ENCODE assay signal across 31 cellular contexts in the genomic region with DNA sequence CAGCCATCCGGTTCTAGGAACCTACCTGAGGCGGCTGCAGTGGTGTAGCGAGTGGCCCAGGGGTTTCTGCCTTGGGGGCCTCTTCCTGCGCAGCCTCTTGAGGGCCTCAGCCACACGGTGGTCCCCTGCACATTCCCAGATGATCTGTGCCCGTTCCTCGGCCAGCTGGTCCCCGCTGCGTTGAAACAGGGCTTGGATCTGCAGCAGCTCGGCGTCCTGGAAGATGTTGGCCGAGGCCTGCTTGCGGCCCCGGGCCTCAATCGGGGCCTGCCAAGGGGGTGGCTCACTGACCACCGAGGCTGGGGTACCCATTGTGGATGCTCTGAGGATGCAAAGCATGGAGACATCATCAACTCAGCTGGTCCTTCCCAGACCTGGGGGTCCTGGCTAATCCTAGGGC.
"Had no signal": no experiment of that assay in that cellular context is flagged by ENCODE, and none has a peak within 500 bp of the region (broad histone marks: within the 10 kb centered on the region; RNA-seq: fewer than 3 reads in every experiment).

No MANE protein-coding gene starts in this region.

- H3K27me3 ChIP-seq: ovary, spleen, suprapubic skin, testis, tibial artery, transverse colon, upper lobe of right lung, uterus had no signal

- H3K4me2 ChIP-seq: smooth muscle cell had no signal

- H3K9me3 ChIP-seq: ovary, psoas muscle, spleen, suprapubic skin, testis, tibial artery, transverse colon, upper lobe of right lung, uterus had no signal

- H3K36me3 Mint-ChIP-seq: type B pancreatic cell had no signal

- H3K36me3 ChIP-seq: ovary, uterus had no signal

- H3K9me3 Mint-ChIP-seq: naive thymus-derived CD4-positive, alpha-beta T cell; natural killer cell treated with Interleukin-12 subunit alpha and Interleukin-12 subunit beta and Interleukin-15 and Interleukin-18, amount 100 ng/mL, for 72 hours; nephron progenitor cell; neural crest cell; stimulated activated memory B cell treated with anti-CD40 and anti-IgM and Interleukin-4, amounts not matched to agents 10 μg/mL and 1 μg/mL and 100 μg/mL, for 72 hours; stimulated activated naive CD8-positive, alpha-beta T cell treated with anti-CD3 and anti-CD28 coated beads, Interleukin-15, amount 100 ng/mL, for 72 hours; type B pancreatic cell had no signal

- H3K27me3 Mint-ChIP-seq: naive thymus-derived CD4-positive, alpha-beta T cell; natural killer cell treated with Interleukin-12 subunit alpha and Interleukin-12 subunit beta and Interleukin-15 and Interleukin-18, amount 100 ng/mL, for 72 hours; progenitor cell of endocrine pancreas; stimulated activated memory B cell treated with anti-CD40 and anti-IgM and Interleukin-4, amounts not matched to agents 10 μg/mL and 1 μg/mL and 100 μg/mL, for 72 hours; stimulated activated naive CD8-positive, alpha-beta T cell treated with anti-CD3 and anti-CD28 coated beads, Interleukin-15, amount 100 ng/mL, for 72 hours; type B pancreatic cell had no signal

- H3K79me2 ChIP-seq: parathyroid adenoma had no signal

- H3K4me1 ChIP-seq: parathyroid adenoma had no signal

- DNase-seq: naive thymus-derived CD4-positive, alpha-beta T cell; nephron progenitor cell; occipital lobe; ovary; psoas muscle; right cardiac atrium; spleen; stimulated activated CD4-positive, alpha-beta T cell treated with anti-CD3 and anti-CD28 coated beads, Interleukin-12 subunit alpha, Interleukin-12 subunit beta, amount 100 ng/mL, for 4 hours; stimulated activated CD4-positive, alpha-beta T cell treated with anti-CD3 and anti-CD28 coated beads, Interleukin-1b, Interleukin-23, amount 100 ng/mL, for 48 hours; stimulated activated CD4-positive, alpha-beta T cell treated with anti-CD3 and anti-CD28 coated beads, Interleukin-4, amount 100 ng/mL, for 1 hour; stimulated activated CD4-positive, alpha-beta T cell treated with anti-CD3 and anti-CD28 coated beads, Interleukin-4, amount 100 ng/mL, for 4 hours; stimulated activated CD8-positive, alpha-beta memory T cell treated with anti-CD3 and anti-CD28 coated beads, Interleukin-4, amount 100 ng/mL, for 48 hours; stimulated activated naive CD4-positive, alpha-beta T cell; stimulated activated naive CD8-positive, alpha-beta T cell treated with anti-CD3 and anti-CD28 coated beads, Interleukin-15, amount 100 ng/mL, for 72 hours; stimulated activated naive CD8-positive, alpha-beta T cell treated with anti-CD3 and anti-CD28 coated beads, Interleukin-15, Interleukin-2, amounts not matched to agents 100 U/mL and 50 U/mL, for 24 hours; substantia nigra; testis; tibial artery; transverse colon; upper lobe of right lung; uterus had no signal

- H3K27ac ChIP-seq: ovary, parathyroid adenoma, psoas muscle, spleen, suprapubic skin, testis, tibial artery, transverse colon, upper lobe of right lung, uterus had no signal

- H3K9ac ChIP-seq: parathyroid adenoma had no signal

- H3K4me1 Mint-ChIP-seq: neural crest cell had no signal

- H3K27ac Mint-ChIP-seq: nephron progenitor cell; progenitor cell of endocrine pancreas; stimulated activated memory B cell treated with anti-CD40 and anti-IgM and Interleukin-4, amounts not matched to agents 10 μg/mL and 1 μg/mL and 100 μg/mL, for 72 hours; stimulated activated naive CD8-positive, alpha-beta T cell treated with anti-CD3 and anti-CD28 coated beads, Interleukin-15, amount 100 ng/mL, for 72 hours had no signal

- H3K4me3 ChIP-seq: ovary, psoas muscle, skin epidermis, smooth muscle cell, spleen, suprapubic skin, testis, tibial artery, transverse colon, upper lobe of right lung, uterus had no signal

- H3K4me3 Mint-ChIP-seq: naive thymus-derived CD4-positive, alpha-beta T cell; natural killer cell treated with Interleukin-12 subunit alpha and Interleukin-12 subunit beta and Interleukin-15 and Interleukin-18, amount 100 ng/mL, for 72 hours; nephron progenitor cell; neural crest cell; stimulated activated memory B cell treated with anti-CD40 and anti-IgM and Interleukin-4, amounts not matched to agents 10 μg/mL and 1 μg/mL and 100 μg/mL, for 72 hours; stimulated activated naive CD8-positive, alpha-beta T cell treated with anti-CD3 and anti-CD28 coated beads, Interleukin-15, amount 100 ng/mL, for 72 hours; type B pancreatic cell had no signal

- H2AFZ ChIP-seq: parathyroid adenoma had no signal

- ATAC-seq: naive thymus-derived CD4-positive, alpha-beta T cell; psoas muscle; right cardiac atrium; sciatic nerve; stimulated activated memory B cell treated with anti-CD40 and anti-IgM and Interleukin-4, amounts not matched to agents 10 μg/mL and 1 μg/mL and 100 μg/mL, for 72 hours; stimulated activated naive CD8-positive, alpha-beta T cell treated with anti-CD3 and anti-CD28 coated beads, Interleukin-15, amount 100 ng/mL, for 72 hours; stimulated activated naive CD8-positive, alpha-beta T cell treated with anti-CD3 and anti-CD28 coated beads, Interleukin-15, Interleukin-2, amounts not matched to agents 100 U/mL and 50 U/mL, for 24 hours; upper lobe of right lung had no signal
